In genomic region chr5:167816864-167817263, GRCh38 we compare ENCODE assay signal across 23 cellular contexts.
"Had no signal": no experiment of that assay in that cellular context is flagged by ENCODE, and none has a peak within 500 bp of the region (broad histone marks: within the 10 kb centered on the region; RNA-seq: fewer than 3 reads in every experiment).

No MANE protein-coding gene starts in this region.

- H3K4me3 ChIP-seq: gastrocnemius medialis, mucosa of descending colon, neural progenitor cell, prostate gland, thoracic aorta, upper lobe of left lung had no signal

- H3K9ac ChIP-seq: neural progenitor cell had no signal

- H2AFZ ChIP-seq: neural progenitor cell had no signal

- ATAC-seq: effector memory CD8-positive, alpha-beta T cell; gastrocnemius medialis; left ventricle myocardium superior; mucosa of descending colon; right cardiac atrium; stimulated activated memory B cell treated with anti-CD40 and anti-IgM and Interleukin-4, amounts not matched to agents 10 μg/mL and 1 μg/mL and 100 μg/mL, for 72 hours; T-helper 17 cell had no signal

- H3K4me2 ChIP-seq: neural progenitor cell had no signal

- H3K36me3 ChIP-seq: gastrocnemius medialis, neural progenitor cell, prostate gland, thoracic aorta, upper lobe of left lung had no signal

- H3K27ac ChIP-seq: gastrocnemius medialis, neural progenitor cell, prostate gland, thoracic aorta, upper lobe of left lung, VCaP had no signal

- DNase-seq: activated CD4-positive, alpha-beta T cell treated with anti-CD3 and anti-CD28 coated beads, Interleukin-2, amount 50 U/mL, for 1 hour; activated CD4-positive, CD25-positive, alpha-beta regulatory T cell treated with anti-CD3 and anti-CD28 coated beads, Interleukin-2, amount 50 U/mL, for 72 hours; activated CD8-positive, alpha-beta memory T cell treated with anti-CD3 and anti-CD28 coated beads for 24 hours; activated CD8-positive, alpha-beta memory T cell treated with anti-CD3 and anti-CD28 coated beads, Interleukin-2, amount 50 U/mL, for 48 hours; activated gamma-delta T cell; activated T-cell treated with anti-CD3 and anti-CD28 coated beads, Interleukin-2, amount 50 U/mL, for 48 hours; effector memory CD8-positive, alpha-beta T cell; gastrocnemius medialis; head of caudate nucleus; left ventricle myocardium superior; mucosa of descending colon; naive thymus-derived CD4-positive, alpha-beta T cell; right cardiac atrium; stimulated activated CD4-positive, alpha-beta T cell treated with anti-CD3 and anti-CD28 coated beads, Interleukin-4, amount 100 ng/mL, for 24 hours; T-helper 17 cell; upper lobe of left lung had no signal

- H3K4me1 Mint-ChIP-seq: activated naive CD4-positive, alpha-beta T cell treated with anti-CD3 and anti-CD28 coated beads, Interleukin-2, amount 50 U/mL, for 24 hours; memory B cell; stimulated activated memory B cell treated with anti-CD40 and anti-IgM and Interleukin-4, amounts not matched to agents 10 μg/mL and 1 μg/mL and 100 μg/mL, for 72 hours; T-helper 17 cell had no signal

- H3K4me3 Mint-ChIP-seq: activated naive CD4-positive, alpha-beta T cell treated with anti-CD3 and anti-CD28 coated beads, Interleukin-2, amount 50 U/mL, for 24 hours; effector memory CD8-positive, alpha-beta T cell; memory B cell; naive thymus-derived CD4-positive, alpha-beta T cell; neural progenitor cell; stimulated activated memory B cell treated with anti-CD40 and anti-IgM and Interleukin-4, amounts not matched to agents 10 μg/mL and 1 μg/mL and 100 μg/mL, for 72 hours; T-helper 17 cell had no signal

- H3K9me3 ChIP-seq: gastrocnemius medialis, mucosa of descending colon, prostate gland, thoracic aorta, upper lobe of left lung had no signal

- H3K4me1 ChIP-seq: gastrocnemius medialis, prostate gland, upper lobe of left lung had no signal

- H3K27ac Mint-ChIP-seq: activated naive CD4-positive, alpha-beta T cell treated with anti-CD3 and anti-CD28 coated beads, Interleukin-2, amount 50 U/mL, for 24 hours; effector memory CD8-positive, alpha-beta T cell; memory B cell; neural progenitor cell; stimulated activated memory B cell treated with anti-CD40 and anti-IgM and Interleukin-4, amounts not matched to agents 10 μg/mL and 1 μg/mL and 100 μg/mL, for 72 hours; T-helper 17 cell had no signal

- H3K36me3 Mint-ChIP-seq: activated naive CD4-positive, alpha-beta T cell treated with anti-CD3 and anti-CD28 coated beads, Interleukin-2, amount 50 U/mL, for 24 hours; memory B cell; naive thymus-derived CD4-positive, alpha-beta T cell; stimulated activated memory B cell treated with anti-CD40 and anti-IgM and Interleukin-4, amounts not matched to agents 10 μg/mL and 1 μg/mL and 100 μg/mL, for 72 hours had no signal

- H3K27me3 Mint-ChIP-seq: activated naive CD4-positive, alpha-beta T cell treated with anti-CD3 and anti-CD28 coated beads, Interleukin-2, amount 50 U/mL, for 24 hours; effector memory CD8-positive, alpha-beta T cell; memory B cell; stimulated activated memory B cell treated with anti-CD40 and anti-IgM and Interleukin-4, amounts not matched to agents 10 μg/mL and 1 μg/mL and 100 μg/mL, for 72 hours; T-helper 17 cell had no signal

- H3K27me3 ChIP-seq: gastrocnemius medialis, upper lobe of left lung had no signal

- H3K9me3 Mint-ChIP-seq: activated naive CD4-positive, alpha-beta T cell treated with anti-CD3 and anti-CD28 coated beads, Interleukin-2, amount 50 U/mL, for 24 hours; stimulated activated memory B cell treated with anti-CD40 and anti-IgM and Interleukin-4, amounts not matched to agents 10 μg/mL and 1 μg/mL and 100 μg/mL, for 72 hours had no signal
